Comparison of ENCODE assay signal across 24 cellular contexts in the genomic region with DNA sequence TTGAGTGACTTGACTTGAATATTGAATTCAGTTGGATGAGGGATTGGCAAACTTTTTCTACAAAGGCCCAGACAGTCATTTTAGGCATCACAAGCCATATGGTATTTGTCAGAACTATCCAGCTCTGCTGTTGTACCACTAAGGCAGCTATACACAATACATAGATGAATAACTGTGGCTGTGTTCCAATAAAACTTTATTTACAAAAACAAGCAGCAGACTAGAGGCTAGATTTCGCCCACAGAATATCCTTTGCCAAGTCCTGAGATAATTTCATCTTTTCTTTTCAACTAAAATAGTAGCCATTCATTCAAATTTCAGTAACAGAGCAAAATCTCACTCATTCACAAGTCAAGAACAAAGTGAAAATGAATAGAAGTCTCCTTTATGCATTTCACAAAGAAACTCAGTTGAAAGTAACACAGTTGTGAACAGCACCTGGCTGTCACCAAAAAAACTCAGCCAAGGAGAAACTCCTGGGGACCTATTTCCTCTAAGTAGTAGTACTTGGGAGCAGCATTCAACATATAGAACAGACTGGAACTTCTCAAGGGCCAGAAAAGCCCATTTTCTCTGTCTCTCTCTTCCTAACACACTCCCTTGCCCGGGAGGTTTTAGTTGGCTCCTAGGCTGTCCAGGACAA. TPM values are rescaled to one million over a fixed set of nuclear protein-coding genes. Genes with fewer than 3 reads are reported as not detected.
DNase-seq lines count a peak whose midpoint lies in the region; ATAC-seq and TF ChIP-seq lines count a peak whose summit lies in the region.
"Had no signal": no experiment of that assay in that cellular context is flagged by ENCODE, and none has a peak within 500 bp of the region (broad histone marks: within the 10 kb centered on the region; RNA-seq: fewer than 3 reads in every experiment).

No MANE protein-coding gene starts in this region.

- intact Hi-C loops in MCF 10A (cut with micrococcal nuclease) (no loop called here), breast epithelium (cut with DNase I; ENCODE audit: low total_unique reads) (no loop called here)

- peaks cover 0 to 4% of the 10 kb centered on the region in 2 donors for H3K4me1 ChIP-seq in breast epithelium
- H3K4me1 ChIP-seq: BLaER1 treated with 17β-estradiol and CSF1 and Interleukin-3, amounts not matched to agents 10 nM and 100 nM; psoas muscle had no signal

- H3K27ac ChIP-seq in breast epithelium (no peak overlapping the region), SU-DHL-6 (ENCODE audit: low read depth, low read length) (peak overlapping the region; percentile 93)
- H3K27ac ChIP-seq: A549; BLaER1 treated with 17β-estradiol and CSF1 and Interleukin-3, amounts not matched to agents 10 nM and 100 nM; HL-60; psoas muscle; uterus had no signal

- no peaks in the 10 kb centered on the region for H4K20me1 ChIP-seq in SU-DHL-6 (ENCODE audit: low read depth, low read length)
- H4K20me1 ChIP-seq: BLaER1 treated with 17β-estradiol and CSF1 and Interleukin-3, amounts not matched to agents 10 nM and 100 nM had no signal

- DNase-seq in MCF 10A (ENCODE audit: unreplicated experiment) (no peak), breast epithelium (ENCODE audit: low spot score in 2 of 2) (no peak), type B pancreatic cell (ENCODE audit: extremely low spot score, unreplicated experiment) (no peak), NCI-H1694 (lab: John Stamatoyannopoulos, UW) (no peak)
- no peak for DNase-seq in stimulated activated naive CD4-positive, alpha-beta T cell treated with Interleukin-2 at 50 U/mL for 16 hours (lab: John Stamatoyannopoulos, UW)
- DNase-seq: activated T-cell treated with anti-CD3 and anti-CD28 coated beads, Interleukin-2, amount 50 U/mL, for 72 hours; endodermal cell; left cardiac atrium; NCI-H2029 treated with DMSO at 0.1 percent for 48 hours; psoas muscle; Right ventricle myocardium superior; stimulated activated CD4-positive, alpha-beta T cell treated with anti-CD3 and anti-CD28 coated beads, Interleukin-4, amount 100 ng/mL, for 24 hours; substantia nigra; T-helper 17 cell; uterus had no signal

- peak; percentile 28 for ATAC-seq in HG03025 (IDR thresholded peaks at IDR 0.05; ENCODE audit: low FRiP score, unreplicated experiment)
- no peak for ATAC-seq in HG02885 (IDR thresholded peaks at IDR 0.05; ENCODE audit: poor library complexity, unreplicated experiment)
- ATAC-seq: A549, left cardiac atrium, psoas muscle, T-helper 17 cell had no signal

- H3K4me1 Mint-ChIP-seq in MCF 10A (ENCODE audit: insufficient read depth, unreplicated experiment) (peaks cover 34% of the 10 kb centered on the region), type B pancreatic cell (ENCODE audit: unreplicated experiment) (peaks cover 10% of the 10 kb centered on the region)
- H3K4me1 Mint-ChIP-seq: T-helper 17 cell had no signal

- H3K4me2 ChIP-seq in SU-DHL-6 (ENCODE audit: low read depth, low read length, poor library complexity, severe bottlenecking), result peak overlapping the region; percentile 72
- H3K4me2 ChIP-seq: A549; BLaER1 treated with 17β-estradiol and CSF1 and Interleukin-3, amounts not matched to agents 10 nM and 100 nM; smooth muscle cell had no signal

- POLR2A ChIA-PET in MCF 10A (lab: Yijun Ruan, JAX), result interaction anchor here (0.8 to 1.0 kb wide), 2 partner anchors 25 to 43 kb away, joined by 3 to 4 read pairs; no protein-coding TSS in a partner anchor

- H3K27me3 ChIP-seq in breast epithelium (no peaks in the 10 kb centered on the region), SU-DHL-6 (ENCODE audit: low read length) (no peaks in the 10 kb centered on the region)
- H3K27me3 ChIP-seq: BLaER1 treated with 17β-estradiol and CSF1 and Interleukin-3, amounts not matched to agents 10 nM and 100 nM; uterus had no signal

- CTCF ChIA-PET in MCF 10A (lab: Yijun Ruan, JAX), result no interaction called here

- H3F3A ChIP-seq in SU-DHL-6 (ENCODE audit: insufficient read depth), result peaks cover 64% of the 10 kb centered on the region

- peak overlapping the region; percentile 3 for H3K27ac Mint-ChIP-seq in MCF 10A (ENCODE audit: low read depth, unreplicated experiment)
- H3K27ac Mint-ChIP-seq in type B pancreatic cell, result peak overlapping the region; percentile 1
- H3K27ac Mint-ChIP-seq: activated naive CD8-positive, alpha-beta T cell; activated T-cell treated with anti-CD3 and anti-CD28 coated beads, Interleukin-2, amount 50 U/mL, for 72 hours; endodermal cell; T-helper 17 cell had no signal

- no peaks in the 10 kb centered on the region for H3K27me3 Mint-ChIP-seq in MCF 10A (ENCODE audit: insufficient read depth, unreplicated experiment)
- no peaks in the 10 kb centered on the region for H3K27me3 Mint-ChIP-seq in type B pancreatic cell
- H3K27me3 Mint-ChIP-seq: activated naive CD8-positive, alpha-beta T cell had no signal

- H3K36me3 ChIP-seq in breast epithelium, result no peaks in the 10 kb centered on the region
- no peaks in the 10 kb centered on the region for H3K36me3 ChIP-seq in SU-DHL-6 (ENCODE audit: low read length)
- H3K36me3 ChIP-seq: BLaER1 treated with 17β-estradiol and CSF1 and Interleukin-3, amounts not matched to agents 10 nM and 100 nM; uterus had no signal

- H3K36me3 Mint-ChIP-seq in MCF 10A (ENCODE audit: insufficient read depth, unreplicated experiment) (peaks cover 20% of the 10 kb centered on the region), type B pancreatic cell (peaks cover 6% of the 10 kb centered on the region)

- no peak overlapping the region for H2AFZ ChIP-seq in SU-DHL-6 (ENCODE audit: low read depth, low read length, severe bottlenecking)

- no peak for TF ChIP-seq POLR2A in breast epithelium (IDR thresholded peaks at IDR 0.05)

- no peak for TF ChIP-seq CTCF in MCF 10A (IDR thresholded peaks at IDR 0.05; ENCODE audit: unreplicated experiment)
- no peak for TF ChIP-seq CTCF in breast epithelium (IDR thresholded peaks at IDR 0.05)
- TF ChIP-seq CTCF in SU-DHL-6 (IDR thresholded peaks at IDR 0.05; ENCODE audit: insufficient read depth, low read length, poor library complexity, severe bottlenecking), result no peak
- no peak for TF ChIP-seq CTCF in type B pancreatic cell (conservative IDR thresholded peaks at IDR 0.05)

- H3K4me3 ChIP-seq in breast epithelium, result no peak overlapping the region
- H3K4me3 ChIP-seq in SU-DHL-6 (ENCODE audit: insufficient read depth, low read length, poor library complexity, severe bottlenecking), result peak overlapping the region; percentile 34
- H3K4me3 ChIP-seq: A549; BLaER1 treated with 17β-estradiol and CSF1 and Interleukin-3, amounts not matched to agents 10 nM and 100 nM; psoas muscle; smooth muscle cell; uterus had no signal

- peaks cover 4 to 9% of the 10 kb centered on the region in 2 donors for H3K9me3 ChIP-seq in breast epithelium
- no peaks in the 10 kb centered on the region for H3K9me3 ChIP-seq in SU-DHL-6 (ENCODE audit: insufficient read depth, low read length)

- H3K9me2 ChIP-seq in SU-DHL-6 (replicated peaks; ENCODE audit: insufficient read depth, low read length), result no peaks in the 10 kb centered on the region

- peaks cover 100% of the 10 kb centered on the region for H3K79me2 ChIP-seq in SU-DHL-6 (ENCODE audit: insufficient read depth, low read length)

- peak overlapping the region; percentile 60 for H3K9ac ChIP-seq in SU-DHL-6 (ENCODE audit: low read length)
- H3K9ac ChIP-seq: BLaER1 treated with 17β-estradiol and CSF1 and Interleukin-3, amounts not matched to agents 10 nM and 100 nM had no signal

- BruUV-seq in MCF 10A (replicated peaks; lab: Mats Ljungman, UMichigan), result no TSS peak

- H3K9me3 Mint-ChIP-seq in MCF 10A (ENCODE audit: unreplicated experiment), result peaks cover 7% of the 10 kb centered on the region
- peaks cover 6% of the 10 kb centered on the region for H3K9me3 Mint-ChIP-seq in type B pancreatic cell

- no peak overlapping the region for H3K4me3 Mint-ChIP-seq in MCF 10A (ENCODE audit: unreplicated experiment)
- no peak overlapping the region for H3K4me3 Mint-ChIP-seq in type B pancreatic cell
- H3K4me3 Mint-ChIP-seq: activated naive CD8-positive, alpha-beta T cell; endodermal cell; neural crest cell; T-helper 17 cell had no signal

RNA-seq across cellular contexts. Expression of gene OSBPL10, which starts 56.3 kb away (rescaled TPM):
- total RNA-seq in MCF 10A (2022) (128 and 172 TPM in 2 replicates), breast epithelium (10 to 100 TPM; 17.6 to 47.4 (median 26.5) TPM), type B pancreatic cell (ENCODE audit: low replicate concordance) (24.4 and 43.6 TPM in 2 replicates)

RNA-seq across cellular contexts. Expression of gene ZNF860, which starts 56.8 kb away (rescaled TPM):
- total RNA-seq in MCF 10A (2022) (11.7 and 12.5 TPM in 2 replicates), breast epithelium (1 to 10 TPM in 2 of 3 donors, under 1 TPM in 1; 0.80 to 4.2 (median 3.3) TPM), type B pancreatic cell (ENCODE audit: low replicate concordance) (2.8 and 7.1 TPM in 2 replicates)
- total RNA-seq: psoas muscle had no signal
